Comparison of ENCODE assay signal across 9 cellular contexts in the genomic region with DNA sequence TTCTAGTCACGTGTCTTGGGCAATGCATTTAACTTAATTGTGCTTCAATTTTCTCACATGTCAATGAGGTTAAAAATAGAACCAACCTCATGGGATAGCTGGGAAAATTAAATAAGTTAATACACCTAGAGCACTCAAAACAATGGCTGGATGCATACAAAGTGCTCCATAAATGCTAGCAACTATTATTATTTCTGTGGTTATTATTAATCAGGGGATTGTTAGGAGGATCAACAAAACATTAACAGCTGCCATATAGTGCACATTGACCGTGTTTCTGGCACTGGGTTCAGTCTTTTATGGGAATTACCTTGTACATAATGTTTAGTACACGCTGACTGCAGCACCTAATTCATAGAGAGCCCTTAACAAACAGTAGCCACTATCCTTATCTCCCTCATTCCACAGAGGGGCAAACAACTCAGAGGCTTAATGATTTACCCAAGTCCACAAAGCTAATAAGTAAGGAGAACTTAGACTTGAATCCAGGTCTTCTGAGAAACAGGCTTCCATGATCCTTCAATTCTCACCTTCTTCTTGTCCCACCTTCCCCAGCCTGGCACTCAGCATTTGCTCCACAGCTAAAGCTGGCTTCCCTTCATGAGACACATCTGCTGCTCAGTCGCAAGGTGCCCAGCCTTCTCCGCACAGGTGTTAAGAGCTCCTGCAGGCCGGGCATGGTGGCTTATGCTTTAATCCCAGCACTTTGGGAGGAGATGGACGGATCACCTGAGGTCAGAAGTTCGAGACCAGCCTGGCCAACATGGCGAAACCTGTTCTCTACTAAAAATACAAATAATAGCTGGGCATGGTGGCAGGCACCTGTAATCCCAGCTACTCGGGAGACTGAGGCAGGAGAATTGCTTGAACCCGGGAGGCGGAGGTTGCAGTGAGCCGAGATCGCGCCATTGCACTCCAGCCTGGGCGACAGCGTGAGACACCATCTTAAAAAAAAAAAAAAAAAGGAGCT.
DNase-seq lines count a peak whose midpoint lies in the region; ATAC-seq and TF ChIP-seq lines count a peak whose summit lies in the region.
"Had no signal": no experiment of that assay in that cellular context is flagged by ENCODE, and none has a peak within 500 bp of the region (broad histone marks: within the 10 kb centered on the region; RNA-seq: fewer than 3 reads in every experiment).

No MANE protein-coding gene starts in this region.

- in situ Hi-C loops in mammary epithelial cell (cut with MboI; ENCODE audit: low sequenced_read_pairs in 2 of 2), result no loop called here

- H3K27me3 ChIP-seq in ACC112 (ENCODE audit: insufficient read depth, low read length) (no peaks in the 10 kb centered on the region), mammary epithelial cell (ENCODE audit: insufficient read depth, low read length) (no peaks in the 10 kb centered on the region), mucosa of stomach (ENCODE audit: control insufficient read depth, insufficient read depth, low read length) (no peaks in the 10 kb centered on the region)

- CTCF ChIA-PET in mammary epithelial cell (lab: Charles Lee; ENCODE audit: low non-redundant PET), result interaction anchor here (0.6 to 1.0 kb wide), 3 partner anchors 23 to 202 kb away, joined by 3 to 5 read pairs (median 3); no protein-coding TSS in a partner anchor

- H3K4me3 ChIP-seq in ACC112 (ENCODE audit: low read depth, low read length) (0 out of 2 replicates have a peak overlapping the region, but pooled peaks have one; percentile 13), mammary epithelial cell (replicated peaks in 1 of 3; ENCODE audit: insufficient read depth in 1 of 3, low read depth in 2 of 3, low read length in 3 of 3) (no peak overlapping the region), mucosa of stomach (ENCODE audit: low read length) (peak overlapping the region; percentile 3)

- H3K4me1 ChIP-seq in ACC112 (ENCODE audit: control insufficient read depth, insufficient read depth, low read length, unreplicated experiment), result peaks cover 33% of the 10 kb centered on the region
- H3K4me1 ChIP-seq in mammary epithelial cell (ENCODE audit: insufficient read depth, low read length), result peaks cover 45% of the 10 kb centered on the region
- peaks cover 33% of the 10 kb centered on the region for H3K4me1 ChIP-seq in mucosa of stomach (ENCODE audit: control insufficient read depth, insufficient read depth, low read length)

- WGBS in mammary epithelial cell (ENCODE audit: low coverage, missing lambda C conversion rate), result 94% methylated on average over 13 of the region's 17 CpGs

- dilution Hi-C loops in mammary epithelial cell (cut with HindIII; ENCODE audit: low sequenced_read_pairs), result no loop called here

- H3K9ac ChIP-seq in mammary epithelial cell (ENCODE audit: insufficient read depth, low read length) (peak overlapping the region; percentile 3), mucosa of stomach (ENCODE audit: low read length) (no peak overlapping the region)

- TSS peak; percentile 72 for BruUV-seq in mammary epithelial cell (replicated peaks; lab: Mats Ljungman, UMichigan)

- peaks cover 3% of the 10 kb centered on the region for H3K9me3 ChIP-seq in mammary epithelial cell (replicated peaks; ENCODE audit: insufficient read depth, low read length)
- no peaks in the 10 kb centered on the region for H3K9me3 ChIP-seq in mucosa of stomach (ENCODE audit: control insufficient read depth, low read length)

- H2AFZ ChIP-seq in ACC112 (ENCODE audit: low read length, unreplicated experiment) (peak overlapping the region; percentile 17), mammary epithelial cell (ENCODE audit: low read depth, low read length) (peak overlapping the region; percentile 61)

- H3K36me3 ChIP-seq in ACC112 (ENCODE audit: insufficient read depth, low read length) (peaks cover 3% of the 10 kb centered on the region; the same call in 1 of the 2 replicates), mammary epithelial cell (ENCODE audit: insufficient read depth, low read length) (no peaks in the 10 kb centered on the region), mucosa of stomach (ENCODE audit: control insufficient read depth, insufficient read depth, low read length) (no peaks in the 10 kb centered on the region)

- DNase-seq in NCI-H1105 (lab: John Stamatoyannopoulos, UW) (peak; percentile 75), mammary epithelial cell (no peak), NOMO-1 treated with dmso at 0.1 percent for 144 hours (lab: John Stamatoyannopoulos, UW; ENCODE audit: unreplicated experiment) (no peak)
- no peak for DNase-seq in activated effector memory CD4-positive, alpha-beta T cell treated with Interleukin-2 at 50 U/mL for 16 hours
- DNase-seq in activated CD4-positive, alpha-beta T cell treated with anti-CD3 and anti-CD28 coated beads for 1 hour, result no peak
- DNase-seq: activated naive CD4-positive, alpha-beta T cell treated with anti-CD3 and anti-CD28 coated beads, Interleukin-2, amount 50 U/mL, for 16 hours had no signal

- H3K79me2 ChIP-seq in ACC112 (ENCODE audit: control insufficient read depth, insufficient read depth, low read length, unreplicated experiment) (no peaks in the 10 kb centered on the region), mammary epithelial cell (ENCODE audit: insufficient read depth, low read length) (no peaks in the 10 kb centered on the region)

- no peak overlapping the region for H3K4me2 ChIP-seq in mammary epithelial cell (ENCODE audit: insufficient read depth, low read depth, low read length)

- TF ChIP-seq CTCF in mammary epithelial cell (conservative IDR thresholded peaks at IDR 0.05 in 1 of 2, IDR thresholded peaks at IDR 0.05 in 1 of 2; ENCODE audit: extremely low read depth in 1 of 2, insufficient read depth in 1 of 2, low read depth in 1 of 2, low read length in 2 of 2), result no peak

- H4K20me1 ChIP-seq in mammary epithelial cell (ENCODE audit: insufficient read depth, low read length), result no peaks in the 10 kb centered on the region

- no peak for ATAC-seq in GM21786 (IDR thresholded peaks at IDR 0.05; ENCODE audit: unreplicated experiment)

- intact Hi-C loops in mammary epithelial cell (cut with micrococcal nuclease), result loop anchor here (2.0 kb wide), 2 partner anchors 59 to 75 kb away; no protein-coding TSS in a partner anchor

- peak overlapping the region; percentile 94 for H3K27ac ChIP-seq in ACC112 (ENCODE audit: low read depth, low read length)
- peak overlapping the region; percentile 88 for H3K27ac ChIP-seq in mammary epithelial cell (ENCODE audit: insufficient read depth, low read depth, low read length)

Comparison
In these comparisons a context has a peak if more than half of its experiments do, and no peak if none do; other contexts are left out.
1. H3K4me3 ChIP-seq: peak in ACC112 (single experiment) and mucosa of stomach (single experiment); none in mammary epithelial cell (0 of 3).